ENCODE assay signal across 8 cellular contexts in genomic region chr1:64470670-64471217, GRCh38. TPM values are rescaled to one million over a fixed set of nuclear protein-coding genes. Genes with fewer than 3 reads are reported as not detected.
DNase-seq lines count a peak whose midpoint lies in the region; ATAC-seq and TF ChIP-seq lines count a peak whose summit lies in the region.

No MANE protein-coding gene starts in this region.

- no peak overlapping the region for H3K27ac Mint-ChIP-seq in natural killer cell

- peak overlapping the region; percentile 58 for H3K4me3 Mint-ChIP-seq in natural killer cell

- TF ChIP-seq EP300 in esophagus muscularis mucosa (IDR thresholded peaks at IDR 0.05) = no peak

- intact Hi-C loops in esophagus muscularis mucosa (cut with DNase I) (loop anchor here (5.0 to 10.0 kb wide), 2 partner anchors 74 to 207 kb away; no protein-coding TSS in a partner anchor), natural killer cell (cut with micrococcal nuclease) (no loop called here)

- H3K4me1 ChIP-seq in esophagus muscularis mucosa = peaks cover 8 to 57% (median 48%) of the 10 kb centered on the region in 4 donors

- H3K9me3 Mint-ChIP-seq in natural killer cell = no peaks in the 10 kb centered on the region

- H3K9me3 ChIP-seq in esophagus muscularis mucosa = no peaks in the 10 kb centered on the region

- peaks cover 0 to 22% (median 2%) of the 10 kb centered on the region in 4 donors for H3K27me3 ChIP-seq in esophagus muscularis mucosa

- peak; percentile 36 for DNase-seq in stimulated activated CD4-positive, alpha-beta T cell treated with anti-CD3 and anti-CD28 coated beads, Interleukin-15, amount 100 ng/mL, for 24 hours
- DNase-seq in stimulated activated CD4-positive, alpha-beta T cell treated with anti-CD3 and anti-CD28 coated beads, Interleukin-1b, Interleukin-23, amount 100 ng/mL, for 48 hours = no peak
- peak; percentile 31 for DNase-seq in SW480 (ENCODE audit: low spot score)
- peak; percentile 86 for DNase-seq in esophagus muscularis mucosa (ENCODE audit: extremely low spot score)
- no peak for DNase-seq in natural killer cell
- DNase-seq in G401 (ENCODE audit: low spot score) = no peak
- no peak for DNase-seq in amniotic stem cell (lab: John Stamatoyannopoulos, UW)

- no peaks in the 10 kb centered on the region for H3K36me3 Mint-ChIP-seq in natural killer cell

- ATAC-seq in HG03066 (IDR thresholded peaks at IDR 0.05; ENCODE audit: low read depth, unreplicated experiment) (peak; percentile 21), natural killer cell (no peak)

- H3K36me3 ChIP-seq in esophagus muscularis mucosa = no peaks in the 10 kb centered on the region

- H3K27me3 Mint-ChIP-seq in natural killer cell (ENCODE audit: low read depth in 2 of 2) = peaks cover 51 to 58% of the 10 kb centered on the region in 2 donors

- in situ Hi-C loops in G401 (cut with HindIII; ENCODE audit: low sequenced_read_pairs) = no loop called here

- no peak for TF ChIP-seq CTCF in esophagus muscularis mucosa (IDR thresholded peaks at IDR 0.05)
- TF ChIP-seq CTCF in natural killer cell (IDR thresholded peaks at IDR 0.05) = no peak

- no peak for TF ChIP-seq POLR2A in esophagus muscularis mucosa (IDR thresholded peaks at IDR 0.05; ENCODE audit: low read depth)

- peak overlapping the region; percentile 66 to 84 (median 81) for H3K4me3 ChIP-seq in esophagus muscularis mucosa

- peak overlapping the region; percentile 80 to 89 (median 84) for H3K27ac ChIP-seq in esophagus muscularis mucosa (replicated peaks in 1 of 4)

- 1% methylated on average over 7 of the region's 41 CpGs for WGBS in esophagus muscularis mucosa

- peaks cover 10 to 12% of the 10 kb centered on the region in 2 donors for H3K4me1 Mint-ChIP-seq in natural killer cell

RNA-seq across cellular contexts. Expression of gene CACHD1, which starts 0.8 kb away (rescaled TPM):
- total RNA-seq in esophagus muscularis mucosa = 10 to 100 TPM in 3 of 4 donors, 1 to 10 TPM in 1; 6.6 to 10.7 (median 10.1) TPM
- not detected for total RNA-seq in natural killer cell
- total RNA-seq in G401 (2014; rRNA removed; shearing (Covaris generic)) = 0.18 and 0.31 TPM in 2 replicates

Comparison
In these comparisons a context has a peak if more than half of its experiments do, and no peak if none do; other contexts are left out.
1. DNase-seq: peak in stimulated activated CD4-positive, alpha-beta T cell treated with anti-CD3 and anti-CD28 coated beads, Interleukin-15, amount 100 ng/mL, for 24 hours (single experiment), SW480 (single experiment) and esophagus muscularis mucosa (single experiment); none in stimulated activated CD4-positive, alpha-beta T cell treated with anti-CD3 and anti-CD28 coated beads, Interleukin-1b, Interleukin-23, amount 100 ng/mL, for 48 hours (single experiment), natural killer cell (single experiment), G401 (single experiment) and amniotic stem cell (single experiment).